ENCODE assay signal across 16 cellular contexts in genomic region chr11:72745511-72745910, GRCh38.
"Had no signal": no experiment of that assay in that cellular context is flagged by ENCODE, and none has a peak within 500 bp of the region (broad histone marks: within the 10 kb centered on the region; RNA-seq: fewer than 3 reads in every experiment).

No MANE protein-coding gene starts in this region.

- H3K4me3 ChIP-seq: mucosa of descending colon, smooth muscle cell, stomach, thoracic aorta had no signal

- H3K27ac ChIP-seq: stomach, thoracic aorta had no signal

- H3K27me3 ChIP-seq: stomach had no signal

- H3K27me3 Mint-ChIP-seq: activated naive CD8-positive, alpha-beta T cell treated with anti-CD3 and anti-CD28 coated beads, Interleukin-2, amount 50 U/mL, for 24 hours; dendritic cell treated with granulocyte-macrophage colony-stimulating factor and Interleukin-4, amounts not matched to agents 40 ng/mL and 50 ng/mL, for 4 days; effector memory CD8-positive, alpha-beta T cell; naive thymus-derived CD8-positive, alpha-beta T cell; T-cell had no signal

- H3K27ac Mint-ChIP-seq: activated naive CD4-positive, alpha-beta T cell treated with anti-CD3 and anti-CD28 coated beads for 36 hours; activated naive CD8-positive, alpha-beta T cell treated with anti-CD3 and anti-CD28 coated beads, Interleukin-2, amount 50 U/mL, for 24 hours; T-cell had no signal

- DNase-seq: activated CD4-positive, CD25-positive, alpha-beta regulatory T cell treated with anti-CD3 and anti-CD28 coated beads, Interleukin-2, amount 50 U/mL, for 72 hours; activated naive CD4-positive, alpha-beta T cell treated with anti-CD3 and anti-CD28 coated beads for 36 hours; activated naive CD8-positive, alpha-beta T cell treated with anti-CD3 and anti-CD28 coated beads, Interleukin-2, amount 50 U/mL, for 24 hours; aorta; effector memory CD8-positive, alpha-beta T cell; foreskin melanocyte; left cardiac atrium; nucleus accumbens; stomach; T-cell; T-helper 9 cell had no signal

- H3K9me3 ChIP-seq: mucosa of descending colon, stomach, thoracic aorta had no signal

- H3K4me2 ChIP-seq: smooth muscle cell had no signal

- H3K9me3 Mint-ChIP-seq: activated naive CD4-positive, alpha-beta T cell treated with anti-CD3 and anti-CD28 coated beads for 36 hours; activated naive CD8-positive, alpha-beta T cell treated with anti-CD3 and anti-CD28 coated beads, Interleukin-2, amount 50 U/mL, for 24 hours; dendritic cell treated with granulocyte-macrophage colony-stimulating factor and Interleukin-4, amounts not matched to agents 40 ng/mL and 50 ng/mL, for 4 days; effector memory CD8-positive, alpha-beta T cell; naive thymus-derived CD8-positive, alpha-beta T cell; T-cell had no signal

- H3K36me3 ChIP-seq: stomach, thoracic aorta had no signal

- H3K4me3 Mint-ChIP-seq: activated naive CD4-positive, alpha-beta T cell treated with anti-CD3 and anti-CD28 coated beads for 36 hours; activated naive CD8-positive, alpha-beta T cell treated with anti-CD3 and anti-CD28 coated beads, Interleukin-2, amount 50 U/mL, for 24 hours; dendritic cell treated with granulocyte-macrophage colony-stimulating factor and Interleukin-4, amounts not matched to agents 40 ng/mL and 50 ng/mL, for 4 days; effector memory CD8-positive, alpha-beta T cell; naive thymus-derived CD8-positive, alpha-beta T cell; T-cell had no signal

- ATAC-seq: activated naive CD8-positive, alpha-beta T cell treated with anti-CD3 and anti-CD28 coated beads, Interleukin-2, amount 50 U/mL, for 24 hours; effector memory CD8-positive, alpha-beta T cell; left cardiac atrium; mucosa of descending colon; naive thymus-derived CD8-positive, alpha-beta T cell; T-cell had no signal
